Comparison of ENCODE assay signal across 21 cellular contexts in the genomic region with DNA sequence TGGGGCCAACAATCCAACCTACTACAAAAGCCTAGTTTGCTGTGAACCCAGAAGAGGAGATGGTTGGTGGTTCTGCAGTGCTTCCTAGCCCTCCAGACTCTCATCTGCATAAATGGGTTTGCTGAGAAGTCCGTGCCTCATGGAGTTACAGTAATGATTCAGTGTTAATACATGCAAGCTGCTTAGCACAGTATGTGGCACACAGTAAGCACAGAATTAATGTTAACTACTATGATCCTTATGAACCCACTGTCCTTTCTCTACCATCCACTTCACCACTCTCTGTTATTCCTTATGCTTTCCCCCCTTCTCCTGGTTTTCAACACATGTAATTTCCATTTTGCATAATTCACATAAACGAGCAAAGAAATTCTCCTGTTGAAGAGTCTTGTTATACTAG.
DNase-seq lines count a peak whose midpoint lies in the region; ATAC-seq and TF ChIP-seq lines count a peak whose summit lies in the region.
"Had no signal": no experiment of that assay in that cellular context is flagged by ENCODE, and none has a peak within 500 bp of the region (broad histone marks: within the 10 kb centered on the region; RNA-seq: fewer than 3 reads in every experiment).

No MANE protein-coding gene starts in this region.

- H3K9me3 Mint-ChIP-seq in activated CD4-positive, alpha-beta T cell treated with anti-CD3 and anti-CD28 coated beads, Interleukin-2, amount 10 ng/mL, durations not matched to agents 24 days and 14 days, result no peaks in the 10 kb centered on the region
- H3K9me3 Mint-ChIP-seq: activated naive CD4-positive, alpha-beta T cell treated with anti-CD3 and anti-CD28 coated beads for 36 hours; activated T-cell treated with anti-CD3 and anti-CD28 coated beads, Interleukin-2, amount 50 U/mL, for 4 hours; central memory CD8-positive, alpha-beta T cell had no signal

- DNase-seq in activated CD4-positive, alpha-beta T cell treated with anti-CD3 and anti-CD28 coated beads, Interleukin-2, amount 10 ng/mL, durations not matched to agents 24 days and 14 days, result no peak
- DNase-seq in activated CD4-positive, alpha-beta T cell treated with anti-CD3 and anti-CD28 coated beads for 48 hours, result no peak
- DNase-seq in SK-N-MC (ENCODE audit: low read depth, low spot score), result no peak
- DNase-seq in epithelial cell of prostate (ENCODE audit: low read depth, low spot score), result no peak
- no peak for DNase-seq in thoracic aorta (ENCODE audit: low spot score)
- no peak for DNase-seq in NCI-H82 (lab: John Stamatoyannopoulos, UW)
- DNase-seq in head of caudate nucleus, result no peak
- DNase-seq: activated CD4-positive, CD25-positive, alpha-beta regulatory T cell treated with anti-CD3 and anti-CD28 coated beads, Interleukin-2, amount 50 U/mL, for 72 hours; activated T-cell treated with anti-CD3 and anti-CD28 coated beads, Interleukin-2, amount 50 U/mL, for 4 hours; hypothalamus; NCI-H1417; NCI-H2081 treated with DMSO at 0.1 percent for 48 hours; nucleus accumbens; thyroid gland had no signal

- H3K4me1 ChIP-seq in thoracic aorta (ENCODE audit: control insufficient read depth in 1 of 2, low read depth in 2 of 2), result peaks cover 9 to 11% of the 10 kb centered on the region in 2 donors
- H3K4me1 ChIP-seq: thyroid gland had no signal

- intact Hi-C loops in activated CD4-positive, alpha-beta T cell treated with anti-CD3 and anti-CD28 coated beads, Interleukin-2, amount 10 ng/mL, durations not matched to agents 24 days and 14 days (cut with micrococcal nuclease), result loop anchor here (1.0 kb wide), 3 partner anchors 80 to 1078 kb away; partner anchors contain the start of gene PLK2
- intact Hi-C loops in head of caudate nucleus (cut with DNase I), result no loop called here

- no peaks in the 10 kb centered on the region for H3K36me3 ChIP-seq in SK-N-MC (ENCODE audit: insufficient read depth, low read length)
- H3K36me3 ChIP-seq in thoracic aorta, result no peaks in the 10 kb centered on the region
- H3K36me3 ChIP-seq: ascending aorta, thyroid gland had no signal

- peak; percentile 12 for ATAC-seq in thoracic aorta (ENCODE audit: insufficient number of reproducible peaks, low FRiP score, low read depth)
- no peak for ATAC-seq in HG03039 (IDR thresholded peaks at IDR 0.05; ENCODE audit: unreplicated experiment)
- ATAC-seq: GM23338 had no signal

- H3K9me3 ChIP-seq in SK-N-MC (ENCODE audit: low read depth, low read length) (no peaks in the 10 kb centered on the region), thoracic aorta (no peaks in the 10 kb centered on the region)
- H3K9me3 ChIP-seq: ascending aorta, thyroid gland had no signal

- no peak for TF ChIP-seq CTCF in thoracic aorta (IDR thresholded peaks at IDR 0.05)

- H3K9ac ChIP-seq in SK-N-MC (ENCODE audit: insufficient read length), result peak overlapping the region; percentile 8

- H3K27ac Mint-ChIP-seq in activated CD4-positive, alpha-beta T cell treated with anti-CD3 and anti-CD28 coated beads, Interleukin-2, amount 10 ng/mL, durations not matched to agents 24 days and 14 days, result peak overlapping the region; percentile 76
- H3K27ac Mint-ChIP-seq: B cell, GM23338 had no signal

- H3K27ac ChIP-seq in SK-N-MC (peak overlapping the region; percentile 96), epithelial cell of prostate (peak overlapping the region; percentile 81), thoracic aorta (peak overlapping the region; percentile 19 to 55)
- H3K27ac ChIP-seq: thyroid gland had no signal

- no peaks in the 10 kb centered on the region for H3K27me3 Mint-ChIP-seq in activated CD4-positive, alpha-beta T cell treated with anti-CD3 and anti-CD28 coated beads, Interleukin-2, amount 10 ng/mL, durations not matched to agents 24 days and 14 days
- H3K27me3 Mint-ChIP-seq: B cell; central memory CD8-positive, alpha-beta T cell had no signal

- no peaks in the 10 kb centered on the region for H3K36me3 Mint-ChIP-seq in activated CD4-positive, alpha-beta T cell treated with anti-CD3 and anti-CD28 coated beads, Interleukin-2, amount 10 ng/mL, durations not matched to agents 24 days and 14 days (ENCODE audit: low read depth)

- H3K4me1 Mint-ChIP-seq in activated CD4-positive, alpha-beta T cell treated with anti-CD3 and anti-CD28 coated beads, Interleukin-2, amount 10 ng/mL, durations not matched to agents 24 days and 14 days, result peaks cover 9% of the 10 kb centered on the region
- H3K4me1 Mint-ChIP-seq: B cell; central memory CD8-positive, alpha-beta T cell had no signal

- H3K27me3 ChIP-seq in thoracic aorta (replicated peaks; ENCODE audit: insufficient read depth), result no peaks in the 10 kb centered on the region
- H3K27me3 ChIP-seq: ascending aorta, thyroid gland had no signal

- H3K4me3 Mint-ChIP-seq in activated CD4-positive, alpha-beta T cell treated with anti-CD3 and anti-CD28 coated beads, Interleukin-2, amount 10 ng/mL, durations not matched to agents 24 days and 14 days, result no peak overlapping the region
- H3K4me3 Mint-ChIP-seq: activated naive CD4-positive, alpha-beta T cell treated with anti-CD3 and anti-CD28 coated beads for 36 hours; activated T-cell treated with anti-CD3 and anti-CD28 coated beads, Interleukin-2, amount 50 U/mL, for 4 hours; B cell; central memory CD8-positive, alpha-beta T cell; GM23338 had no signal

- peak overlapping the region; percentile 73 for H3K4me3 ChIP-seq in SK-N-MC
- no peak overlapping the region for H3K4me3 ChIP-seq in thoracic aorta
- H3K4me3 ChIP-seq: GM23338, lung, thyroid gland had no signal

Comparison
In these comparisons a context has a peak if more than half of its experiments do, and no peak if none do; other contexts are left out.
1. H3K27ac ChIP-seq: peak in every context shown above with its lines; median percentile 96 in SK-N-MC; 81 in epithelial cell of prostate; 37 in thoracic aorta.